In the genomic region with DNA sequence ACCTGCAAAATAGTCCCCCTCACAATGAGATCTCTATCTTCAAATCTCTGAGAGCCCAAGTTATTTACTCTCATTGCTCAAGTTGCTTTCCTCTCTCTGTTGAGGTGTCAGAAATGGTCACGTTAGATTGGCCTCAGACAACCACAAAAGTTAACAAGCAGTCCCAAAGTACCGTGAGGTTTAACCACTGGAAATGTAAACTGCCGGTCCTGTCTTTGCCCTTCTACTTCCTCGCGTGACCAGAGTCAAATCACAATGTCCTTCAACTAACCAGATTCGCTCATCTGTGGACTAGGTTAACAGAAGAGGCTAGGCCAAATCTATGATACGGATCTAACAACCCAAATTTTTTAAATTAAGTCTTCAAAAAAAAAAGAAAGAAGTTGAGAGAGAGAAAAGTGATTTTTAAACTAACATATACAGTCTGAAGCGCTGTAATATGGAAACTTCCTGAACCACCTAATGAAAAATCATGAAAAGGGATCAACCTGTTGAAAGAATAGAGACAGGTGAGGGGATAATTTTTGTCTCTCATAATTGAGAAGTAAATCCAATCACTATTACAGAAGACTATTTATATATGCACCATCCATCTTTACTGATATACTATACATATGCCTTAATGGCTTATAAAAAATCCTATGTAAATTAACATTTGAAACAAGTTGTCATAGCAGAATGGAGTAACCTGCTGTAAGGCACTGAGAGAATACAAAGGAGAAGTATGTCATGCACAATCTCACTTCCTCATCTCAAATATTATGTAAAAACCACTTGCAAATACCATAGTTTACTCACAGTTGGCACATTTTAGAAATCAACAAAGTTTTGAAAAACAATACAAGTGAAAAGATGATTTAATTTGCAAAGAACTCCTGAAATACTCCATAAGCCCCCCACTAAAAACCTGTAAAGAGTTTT, we compare ENCODE assay signal across 9 cellular contexts. TPM values are rescaled to one million over a fixed set of nuclear protein-coding genes. Genes with fewer than 3 reads are reported as not detected.
A peak's percentile ranks its signal among the peaks of the same experiment; 100 is the strongest.
DNase-seq lines count a peak whose midpoint lies in the region; ATAC-seq and TF ChIP-seq lines count a peak whose summit lies in the region.
"Had no signal": no experiment of that assay in that cellular context is flagged by ENCODE, and none has a peak within 500 bp of the region (broad histone marks: within the 10 kb centered on the region; RNA-seq: fewer than 3 reads in every experiment).

No MANE protein-coding gene starts in this region.

- ATAC-seq in HG03060 (IDR thresholded peaks at IDR 0.05; ENCODE audit: low read depth, unreplicated experiment), result peak; percentile 50
- peak; percentile 46 for ATAC-seq in T-helper 17 cell
- peak; percentile 90 for ATAC-seq in stimulated activated memory B cell treated with anti-CD40 and anti-IgM and Interleukin-4, amounts not matched to agents 10 μg/mL and 1 μg/mL and 100 μg/mL, for 72 hours

- TF ChIP-seq CTCF in progenitor cell of endocrine pancreas (IDR thresholded peaks at IDR 0.05; ENCODE audit: unreplicated experiment), result no peak

- no peaks in the 10 kb centered on the region for H3K9me3 ChIP-seq in T-helper 17 cell (ENCODE audit: control insufficient read depth, low read length, poor library complexity, severe bottlenecking)

- DNase-seq in activated CD4-positive, alpha-beta T cell treated with anti-CD3 and anti-CD28 coated beads, Interleukin-2, amount 10 ng/mL, durations not matched to agents 7 days and 5 days, result peak; percentile 50
- DNase-seq in activated CD4-positive, alpha-beta T cell treated with anti-CD3 and anti-CD28 coated beads, Interleukin-2, amount 50 U/mL, for 4 hours, result no peak
- DNase-seq in T-helper 17 cell (no peak), ureter (ENCODE audit: low spot score) (no peak), progenitor cell of endocrine pancreas (ENCODE audit: low spot score, unreplicated experiment) (no peak)
- DNase-seq in stimulated activated CD8-positive, alpha-beta memory T cell treated with anti-CD3 and anti-CD28 coated beads, Interleukin-4, amount 100 ng/mL, for 48 hours, result no peak

- peaks cover 61% of the 10 kb centered on the region for H3K36me3 Mint-ChIP-seq in activated CD4-positive, alpha-beta T cell treated with anti-CD3 and anti-CD28 coated beads, Interleukin-2, amount 10 ng/mL, durations not matched to agents 7 days and 5 days (ENCODE audit: low read depth)
- H3K36me3 Mint-ChIP-seq in T-helper 17 cell (ENCODE audit: low read depth), result peaks cover 2% of the 10 kb centered on the region
- peaks cover 18% of the 10 kb centered on the region for H3K36me3 Mint-ChIP-seq in stimulated activated memory B cell treated with anti-CD40 and anti-IgM and Interleukin-4, amounts not matched to agents 10 μg/mL and 1 μg/mL and 100 μg/mL, for 72 hours
- peaks cover 6% of the 10 kb centered on the region for H3K36me3 Mint-ChIP-seq in progenitor cell of endocrine pancreas (ENCODE audit: insufficient read depth)

- H3K27me3 Mint-ChIP-seq in activated CD4-positive, alpha-beta T cell treated with anti-CD3 and anti-CD28 coated beads, Interleukin-2, amount 10 ng/mL, durations not matched to agents 7 days and 5 days, result no peaks in the 10 kb centered on the region
- no peaks in the 10 kb centered on the region for H3K27me3 Mint-ChIP-seq in T-helper 17 cell
- peaks cover 10% of the 10 kb centered on the region for H3K27me3 Mint-ChIP-seq in stimulated activated memory B cell treated with anti-CD40 and anti-IgM and Interleukin-4, amounts not matched to agents 10 μg/mL and 1 μg/mL and 100 μg/mL, for 72 hours
- H3K27me3 Mint-ChIP-seq in progenitor cell of endocrine pancreas, result no peaks in the 10 kb centered on the region

- H3K27ac Mint-ChIP-seq in activated CD4-positive, alpha-beta T cell treated with anti-CD3 and anti-CD28 coated beads, Interleukin-2, amount 10 ng/mL, durations not matched to agents 7 days and 5 days, result no peak overlapping the region
- H3K27ac Mint-ChIP-seq in T-helper 17 cell, result no peak overlapping the region
- peak overlapping the region; percentile 90 for H3K27ac Mint-ChIP-seq in stimulated activated memory B cell treated with anti-CD40 and anti-IgM and Interleukin-4, amounts not matched to agents 10 μg/mL and 1 μg/mL and 100 μg/mL, for 72 hours
- no peak overlapping the region for H3K27ac Mint-ChIP-seq in progenitor cell of endocrine pancreas

- H3K4me1 Mint-ChIP-seq in activated CD4-positive, alpha-beta T cell treated with anti-CD3 and anti-CD28 coated beads, Interleukin-2, amount 10 ng/mL, durations not matched to agents 7 days and 5 days, result peaks cover 48% of the 10 kb centered on the region
- peaks cover 45% of the 10 kb centered on the region for H3K4me1 Mint-ChIP-seq in T-helper 17 cell
- peaks cover 55% of the 10 kb centered on the region for H3K4me1 Mint-ChIP-seq in stimulated activated memory B cell treated with anti-CD40 and anti-IgM and Interleukin-4, amounts not matched to agents 10 μg/mL and 1 μg/mL and 100 μg/mL, for 72 hours
- no peaks in the 10 kb centered on the region for H3K4me1 Mint-ChIP-seq in progenitor cell of endocrine pancreas (ENCODE audit: low read depth)

- POLR2A ChIA-PET in activated CD4-positive, alpha-beta T cell treated with anti-CD3 and anti-CD28 coated beads, Interleukin-2, amount 10 ng/mL, durations not matched to agents 7 days and 5 days (lab: Charles Lee), result no interaction called here

- peak overlapping the region; percentile 36 for H3K4me3 Mint-ChIP-seq in activated CD4-positive, alpha-beta T cell treated with anti-CD3 and anti-CD28 coated beads, Interleukin-2, amount 10 ng/mL, durations not matched to agents 7 days and 5 days
- H3K4me3 Mint-ChIP-seq in T-helper 17 cell (peak overlapping the region; percentile 58), progenitor cell of endocrine pancreas (ENCODE audit: low read depth) (no peak overlapping the region)
- peak overlapping the region; percentile 52 for H3K4me3 Mint-ChIP-seq in stimulated activated memory B cell treated with anti-CD40 and anti-IgM and Interleukin-4, amounts not matched to agents 10 μg/mL and 1 μg/mL and 100 μg/mL, for 72 hours

- peaks cover 5% of the 10 kb centered on the region for H3K9me3 Mint-ChIP-seq in activated CD4-positive, alpha-beta T cell treated with anti-CD3 and anti-CD28 coated beads, Interleukin-2, amount 10 ng/mL, durations not matched to agents 7 days and 5 days
- H3K9me3 Mint-ChIP-seq in stimulated activated memory B cell treated with anti-CD40 and anti-IgM and Interleukin-4, amounts not matched to agents 10 μg/mL and 1 μg/mL and 100 μg/mL, for 72 hours, result no peaks in the 10 kb centered on the region
- no peaks in the 10 kb centered on the region for H3K9me3 Mint-ChIP-seq in progenitor cell of endocrine pancreas (ENCODE audit: low read depth)

- CTCF ChIA-PET in activated CD4-positive, alpha-beta T cell treated with anti-CD3 and anti-CD28 coated beads, Interleukin-2, amount 10 ng/mL, durations not matched to agents 7 days and 5 days (lab: Charles Lee), result interaction anchor here (1.4 to 2.7 kb wide), 3 partner anchors 11 to 26 kb away, joined by 6 to 9 read pairs (median 7); no protein-coding TSS in a partner anchor

RNA-seq across cellular contexts. Expression of a gene that starts 3.3 kb away (rescaled TPM):
- 100 to 1,000 TPM; 117 to 122 TPM for total RNA-seq in activated CD4-positive, alpha-beta T cell treated with anti-CD3 and anti-CD28 coated beads, Interleukin-2, amount 10 ng/mL, durations not matched to agents 7 days and 5 days
- total RNA-seq in T-helper 17 cell, result 10 to 100 TPM; 79.9 to 84.0 TPM
- 13.9 TPM for total RNA-seq in ureter
- total RNA-seq in progenitor cell of endocrine pancreas, result 0.22 and 0.60 TPM in 2 replicates
- total RNA-seq: A673 had no signal

RNA-seq across cellular contexts. Expression of a gene that starts 24.0 kb away (rescaled TPM):
- 10 to 100 TPM; 21.2 to 22.0 TPM for total RNA-seq in activated CD4-positive, alpha-beta T cell treated with anti-CD3 and anti-CD28 coated beads, Interleukin-2, amount 10 ng/mL, durations not matched to agents 7 days and 5 days
- total RNA-seq in T-helper 17 cell, result 10 to 100 TPM; 24.5 to 26.4 TPM
- 7.9 TPM for total RNA-seq in ureter
- total RNA-seq in progenitor cell of endocrine pancreas, result 6.3 and 7.4 TPM in 2 replicates

RNA-seq across cellular contexts. Expression of a gene that starts 36.0 kb away (rescaled TPM):
- total RNA-seq in activated CD4-positive, alpha-beta T cell treated with anti-CD3 and anti-CD28 coated beads, Interleukin-2, amount 10 ng/mL, durations not matched to agents 7 days and 5 days, result 1 to 10 TPM; 5.5 to 6.0 TPM
- under 1 TPM; 0.50 to 0.99 TPM for total RNA-seq in T-helper 17 cell
- 226 TPM for total RNA-seq in ureter
- 22.4 and 22.9 TPM in 2 replicates for total RNA-seq in progenitor cell of endocrine pancreas
- total RNA-seq: A673 had no signal

RNA-seq across cellular contexts. Expression of a gene that starts 51.7 kb away (rescaled TPM):
- total RNA-seq in activated CD4-positive, alpha-beta T cell treated with anti-CD3 and anti-CD28 coated beads, Interleukin-2, amount 10 ng/mL, durations not matched to agents 7 days and 5 days, result not detected
- not detected for total RNA-seq in T-helper 17 cell
- total RNA-seq in ureter, result 0.18 TPM
- 0.05 and 0.07 TPM in 2 replicates for total RNA-seq in progenitor cell of endocrine pancreas
- total RNA-seq: A673 had no signal
